In genomic region chr5:94028001-94028400, GRCh38 we compare ENCODE assay signal across 11 cellular contexts.
"Had no signal": no experiment of that assay in that cellular context is flagged by ENCODE, and none has a peak within 500 bp of the region (broad histone marks: within the 10 kb centered on the region; RNA-seq: fewer than 3 reads in every experiment).

No MANE protein-coding gene starts in this region.

- H2AFZ ChIP-seq: neural progenitor cell had no signal

- H3K27me3 ChIP-seq: esophagus muscularis mucosa, neural progenitor cell, pancreas, thyroid gland, vagina had no signal

- H3K27ac ChIP-seq: esophagus muscularis mucosa, neural progenitor cell, pancreas, thyroid gland, vagina had no signal

- H3K9me3 ChIP-seq: esophagus muscularis mucosa, pancreas, thyroid gland, vagina had no signal

- H3K4me1 ChIP-seq: esophagus muscularis mucosa, neural progenitor cell, pancreas, vagina had no signal

- H3K9ac ChIP-seq: neural progenitor cell had no signal

- ATAC-seq: activated CD8-positive, alpha-beta T cell treated with anti-CD3 and anti-CD28 coated beads for 36 hours; pancreas had no signal

- DNase-seq: activated CD4-positive, alpha-beta T cell treated with anti-CD3 and anti-CD28 coated beads for 4 hours; activated CD8-positive, alpha-beta memory T cell treated with anti-CD3 and anti-CD28 coated beads, Interleukin-2, amount 50 U/mL, for 4 hours; activated CD8-positive, alpha-beta T cell treated with anti-CD3 and anti-CD28 coated beads for 36 hours; activated naive CD4-positive, alpha-beta T cell treated with Interleukin-2 at 50 U/mL for 16 hours; cerebellar nuclear complex; glutamatergic neuron; pancreas; thyroid gland had no signal

- H3K36me3 ChIP-seq: neural progenitor cell, pancreas, thyroid gland, vagina had no signal

- H3K4me3 ChIP-seq: esophagus muscularis mucosa, neural progenitor cell, pancreas, thyroid gland, vagina had no signal

- H3K4me2 ChIP-seq: neural progenitor cell had no signal
